1 cellular context compared by ENCODE assay signal in the genomic region with DNA sequence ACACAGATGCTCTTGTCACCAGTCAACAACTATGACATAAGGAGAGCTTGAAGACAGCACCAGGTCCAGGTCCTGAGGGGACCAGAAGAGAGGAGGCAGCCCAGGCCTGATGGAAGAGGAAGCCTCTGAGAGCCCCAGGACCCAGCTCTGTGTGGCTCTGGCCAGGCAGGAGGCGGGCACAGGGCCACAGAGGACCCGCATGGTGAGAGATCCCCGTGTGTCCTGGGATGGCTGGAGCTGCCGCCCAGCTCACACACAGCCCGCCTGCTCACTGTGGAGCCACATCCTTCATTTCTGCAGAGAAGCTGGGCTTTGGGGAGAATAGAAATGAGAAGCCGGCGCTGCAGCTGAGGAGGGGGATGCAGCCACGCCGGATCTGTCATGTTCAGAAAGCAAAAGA.
TF ChIP-seq lines count a peak whose summit lies in the region.

No MANE protein-coding gene starts in this region.

TF ChIP-seq in neural cell, 6 proteins besides CTCF, POLR2A, EP300 and RAD21 (continued from another document):
- TF ChIP-seq, protein P1, sequence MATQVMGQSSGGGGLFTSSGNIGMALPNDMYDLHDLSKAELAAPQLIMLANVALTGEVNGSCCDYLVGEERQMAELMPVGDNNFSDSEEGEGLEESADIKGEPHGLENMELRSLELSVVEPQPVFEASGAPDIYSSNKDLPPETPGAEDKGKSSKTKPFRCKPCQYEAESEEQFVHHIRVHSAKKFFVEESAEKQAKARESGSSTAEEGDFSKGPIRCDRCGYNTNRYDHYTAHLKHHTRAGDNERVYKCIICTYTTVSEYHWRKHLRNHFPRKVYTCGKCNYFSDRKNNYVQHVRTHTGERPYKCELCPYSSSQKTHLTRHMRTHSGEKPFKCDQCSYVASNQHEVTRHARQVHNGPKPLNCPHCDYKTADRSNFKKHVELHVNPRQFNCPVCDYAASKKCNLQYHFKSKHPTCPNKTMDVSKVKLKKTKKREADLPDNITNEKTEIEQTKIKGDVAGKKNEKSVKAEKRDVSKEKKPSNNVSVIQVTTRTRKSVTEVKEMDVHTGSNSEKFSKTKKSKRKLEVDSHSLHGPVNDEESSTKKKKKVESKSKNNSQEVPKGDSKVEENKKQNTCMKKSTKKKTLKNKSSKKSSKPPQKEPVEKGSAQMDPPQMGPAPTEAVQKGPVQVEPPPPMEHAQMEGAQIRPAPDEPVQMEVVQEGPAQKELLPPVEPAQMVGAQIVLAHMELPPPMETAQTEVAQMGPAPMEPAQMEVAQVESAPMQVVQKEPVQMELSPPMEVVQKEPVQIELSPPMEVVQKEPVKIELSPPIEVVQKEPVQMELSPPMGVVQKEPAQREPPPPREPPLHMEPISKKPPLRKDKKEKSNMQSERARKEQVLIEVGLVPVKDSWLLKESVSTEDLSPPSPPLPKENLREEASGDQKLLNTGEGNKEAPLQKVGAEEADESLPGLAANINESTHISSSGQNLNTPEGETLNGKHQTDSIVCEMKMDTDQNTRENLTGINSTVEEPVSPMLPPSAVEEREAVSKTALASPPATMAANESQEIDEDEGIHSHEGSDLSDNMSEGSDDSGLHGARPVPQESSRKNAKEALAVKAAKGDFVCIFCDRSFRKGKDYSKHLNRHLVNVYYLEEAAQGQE (IDR thresholded peaks at IDR 0.05; ENCODE audit: borderline replicate concordance) = no peak
